Comparison of ENCODE assay signal across 2 cellular contexts in the genomic region with DNA sequence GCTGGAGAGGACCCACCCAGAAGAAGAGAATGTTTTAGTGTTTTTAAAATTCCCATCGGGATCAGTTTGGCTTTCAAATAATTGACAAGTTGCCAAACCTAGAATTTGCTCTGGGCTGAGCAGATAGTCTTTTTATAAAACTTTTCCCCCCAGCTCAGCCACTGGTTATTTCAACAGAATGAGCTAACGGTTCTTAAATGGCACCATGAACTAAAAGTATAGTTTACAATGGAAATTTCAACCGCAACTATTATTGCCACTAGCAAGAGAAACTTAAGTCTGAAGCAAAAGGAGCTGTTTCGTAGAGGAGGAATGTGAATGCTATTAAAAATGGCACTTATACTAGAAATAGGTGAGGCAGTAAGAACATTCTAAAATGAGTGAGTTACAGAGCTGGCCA.
TF ChIP-seq lines count a peak whose summit lies in the region.

No MANE protein-coding gene starts in this region.

TF ChIP-seq in SK-N-SH, 30 proteins besides CTCF, POLR2A, EP300 and RAD21:
- TF ChIP-seq, protein P1, sequence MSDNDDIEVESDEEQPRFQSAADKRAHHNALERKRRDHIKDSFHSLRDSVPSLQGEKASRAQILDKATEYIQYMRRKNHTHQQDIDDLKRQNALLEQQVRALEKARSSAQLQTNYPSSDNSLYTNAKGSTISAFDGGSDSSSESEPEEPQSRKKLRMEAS (IDR thresholded peaks at IDR 0.05; ENCODE audit: low read depth) = no peak
- TF ChIP-seq ELF1 (IDR thresholded peaks at IDR 0.05) = no peak

TF ChIP-seq in SK-N-SH treated with all-trans-retinoic acid at 6 μM for 48 hours, 23 proteins besides CTCF, POLR2A, EP300 and RAD21 (continued from another document):
- TF ChIP-seq, protein P2, sequence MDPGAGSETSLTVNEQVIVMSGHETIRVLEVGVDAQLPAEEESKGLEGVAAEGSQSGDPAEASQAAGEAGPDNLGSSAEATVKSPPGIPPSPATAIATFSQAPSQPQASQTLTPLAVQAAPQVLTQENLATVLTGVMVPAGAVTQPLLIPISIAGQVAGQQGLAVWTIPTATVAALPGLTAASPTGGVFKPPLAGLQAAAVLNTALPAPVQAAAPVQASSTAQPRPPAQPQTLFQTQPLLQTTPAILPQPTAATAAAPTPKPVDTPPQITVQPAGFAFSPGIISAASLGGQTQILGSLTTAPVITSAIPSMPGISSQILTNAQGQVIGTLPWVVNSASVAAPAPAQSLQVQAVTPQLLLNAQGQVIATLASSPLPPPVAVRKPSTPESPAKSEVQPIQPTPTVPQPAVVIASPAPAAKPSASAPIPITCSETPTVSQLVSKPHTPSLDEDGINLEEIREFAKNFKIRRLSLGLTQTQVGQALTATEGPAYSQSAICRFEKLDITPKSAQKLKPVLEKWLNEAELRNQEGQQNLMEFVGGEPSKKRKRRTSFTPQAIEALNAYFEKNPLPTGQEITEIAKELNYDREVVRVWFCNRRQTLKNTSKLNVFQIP (CRISPR knock-in tag; IDR thresholded peaks at IDR 0.05; ENCODE audit: borderline replicate concordance, low read depth) = no peak
- TF ChIP-seq TCF4 (CRISPR knock-in tag; IDR thresholded peaks at IDR 0.05; ENCODE audit: borderline replicate concordance) = no peak
- no peak for TF ChIP-seq BACH2 (CRISPR knock-in tag; IDR thresholded peaks at IDR 0.05; ENCODE audit: borderline replicate concordance)
- TF ChIP-seq, protein P3, sequence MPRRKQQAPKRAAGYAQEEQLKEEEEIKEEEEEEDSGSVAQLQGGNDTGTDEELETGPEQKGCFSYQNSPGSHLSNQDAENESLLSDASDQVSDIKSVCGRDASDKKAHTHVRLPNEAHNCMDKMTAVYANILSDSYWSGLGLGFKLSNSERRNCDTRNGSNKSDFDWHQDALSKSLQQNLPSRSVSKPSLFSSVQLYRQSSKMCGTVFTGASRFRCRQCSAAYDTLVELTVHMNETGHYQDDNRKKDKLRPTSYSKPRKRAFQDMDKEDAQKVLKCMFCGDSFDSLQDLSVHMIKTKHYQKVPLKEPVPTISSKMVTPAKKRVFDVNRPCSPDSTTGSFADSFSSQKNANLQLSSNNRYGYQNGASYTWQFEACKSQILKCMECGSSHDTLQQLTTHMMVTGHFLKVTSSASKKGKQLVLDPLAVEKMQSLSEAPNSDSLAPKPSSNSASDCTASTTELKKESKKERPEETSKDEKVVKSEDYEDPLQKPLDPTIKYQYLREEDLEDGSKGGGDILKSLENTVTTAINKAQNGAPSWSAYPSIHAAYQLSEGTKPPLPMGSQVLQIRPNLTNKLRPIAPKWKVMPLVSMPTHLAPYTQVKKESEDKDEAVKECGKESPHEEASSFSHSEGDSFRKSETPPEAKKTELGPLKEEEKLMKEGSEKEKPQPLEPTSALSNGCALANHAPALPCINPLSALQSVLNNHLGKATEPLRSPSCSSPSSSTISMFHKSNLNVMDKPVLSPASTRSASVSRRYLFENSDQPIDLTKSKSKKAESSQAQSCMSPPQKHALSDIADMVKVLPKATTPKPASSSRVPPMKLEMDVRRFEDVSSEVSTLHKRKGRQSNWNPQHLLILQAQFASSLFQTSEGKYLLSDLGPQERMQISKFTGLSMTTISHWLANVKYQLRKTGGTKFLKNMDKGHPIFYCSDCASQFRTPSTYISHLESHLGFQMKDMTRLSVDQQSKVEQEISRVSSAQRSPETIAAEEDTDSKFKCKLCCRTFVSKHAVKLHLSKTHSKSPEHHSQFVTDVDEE (CRISPR knock-in tag; IDR thresholded peaks at IDR 0.05) = no peak
- no peak for TF ChIP-seq ISL1 (CRISPR knock-in tag; IDR thresholded peaks at IDR 0.05)
- TF ChIP-seq SNAI2 (CRISPR knock-in tag; IDR thresholded peaks at IDR 0.05) = no peak
- no peak for TF ChIP-seq RARB (CRISPR knock-in tag; IDR thresholded peaks at IDR 0.05)
- no peak for TF ChIP-seq ZFP3 (CRISPR knock-in tag; IDR thresholded peaks at IDR 0.05)
- TF ChIP-seq, protein P4, sequence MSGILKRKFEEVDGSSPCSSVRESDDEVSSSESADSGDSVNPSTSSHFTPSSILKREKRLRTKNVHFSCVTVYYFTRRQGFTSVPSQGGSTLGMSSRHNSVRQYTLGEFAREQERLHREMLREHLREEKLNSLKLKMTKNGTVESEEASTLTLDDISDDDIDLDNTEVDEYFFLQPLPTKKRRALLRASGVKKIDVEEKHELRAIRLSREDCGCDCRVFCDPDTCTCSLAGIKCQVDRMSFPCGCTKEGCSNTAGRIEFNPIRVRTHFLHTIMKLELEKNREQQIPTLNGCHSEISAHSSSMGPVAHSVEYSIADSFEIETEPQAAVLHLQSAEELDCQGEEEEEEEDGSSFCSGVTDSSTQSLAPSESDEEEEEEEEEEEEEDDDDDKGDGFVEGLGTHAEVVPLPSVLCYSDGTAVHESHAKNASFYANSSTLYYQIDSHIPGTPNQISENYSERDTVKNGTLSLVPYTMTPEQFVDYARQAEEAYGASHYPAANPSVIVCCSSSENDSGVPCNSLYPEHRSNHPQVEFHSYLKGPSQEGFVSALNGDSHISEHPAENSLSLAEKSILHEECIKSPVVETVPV (CRISPR knock-in tag; IDR thresholded peaks at IDR 0.05) = no peak
